Comparison of ENCODE assay signal across 20 cellular contexts in the genomic region with DNA sequence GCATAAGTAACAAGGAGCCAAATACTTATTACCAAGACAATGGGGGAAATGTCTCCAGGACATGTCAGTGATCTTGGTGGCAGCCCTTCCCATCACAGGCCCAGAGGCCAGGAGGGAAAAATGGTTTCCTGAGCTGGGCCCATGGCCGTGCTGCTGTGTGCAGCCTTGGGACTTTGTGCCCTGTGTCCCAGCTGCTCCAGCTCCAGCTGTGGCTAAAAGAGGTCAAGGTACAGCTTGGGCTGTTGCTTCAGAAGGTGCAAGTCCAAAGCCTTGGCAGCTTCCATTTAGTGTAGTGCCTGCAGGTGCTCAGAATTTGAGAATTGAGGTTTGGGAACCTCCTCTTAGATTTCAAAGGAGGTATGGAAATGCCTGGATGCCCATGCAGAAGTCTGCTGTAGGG.
A peak's percentile ranks its signal among the peaks of the same experiment; 100 is the strongest.
DNase-seq lines count a peak whose midpoint lies in the region; ATAC-seq, FAIRE-seq and TF ChIP-seq lines count a peak whose summit lies in the region.
"Had no signal": no experiment of that assay in that cellular context is flagged by ENCODE, and none has a peak within 500 bp of the region (broad histone marks: within the 10 kb centered on the region; RNA-seq: fewer than 3 reads in every experiment).

No MANE protein-coding gene starts in this region.

- H3K9ac ChIP-seq in liver (ENCODE audit: low read depth in 1 of 2, low read length in 2 of 2), result no peak overlapping the region
- H3K9ac ChIP-seq in endodermal cell (ENCODE audit: extremely low read depth, low read length, poor library complexity, severe bottlenecking), result no peak overlapping the region
- H3K9ac ChIP-seq: GM23248 had no signal

- H3K36me3 Mint-ChIP-seq in endodermal cell (ENCODE audit: low read depth), result peaks cover 12% of the 10 kb centered on the region
- no peaks in the 10 kb centered on the region for H3K36me3 Mint-ChIP-seq in stimulated activated memory B cell treated with anti-CD40 and anti-IgM and Interleukin-4, amounts not matched to agents 10 μg/mL and 1 μg/mL and 100 μg/mL, for 72 hours

- peak; percentile 67 for ATAC-seq in left colon
- no peak for ATAC-seq in stimulated activated memory B cell treated with anti-CD40 and anti-IgM and Interleukin-4, amounts not matched to agents 10 μg/mL and 1 μg/mL and 100 μg/mL, for 72 hours

- TF ChIP-seq CTCF in Peyer's patch (IDR thresholded peaks at IDR 0.05), result no peak
- TF ChIP-seq CTCF in liver (IDR thresholded peaks at IDR 0.05; ENCODE audit: low read depth, low read length, missing input control), result no peak
- TF ChIP-seq CTCF in endodermal cell (conservative IDR thresholded peaks at IDR 0.05), result no peak

- H3K4me1 Mint-ChIP-seq in endodermal cell, result peaks cover 12% of the 10 kb centered on the region
- no peaks in the 10 kb centered on the region for H3K4me1 Mint-ChIP-seq in stimulated activated memory B cell treated with anti-CD40 and anti-IgM and Interleukin-4, amounts not matched to agents 10 μg/mL and 1 μg/mL and 100 μg/mL, for 72 hours
- H3K4me1 Mint-ChIP-seq: CD4-positive, alpha-beta memory T cell had no signal

- peaks cover 4% of the 10 kb centered on the region for H3K27me3 Mint-ChIP-seq in endodermal cell (ENCODE audit: insufficient read depth)
- peaks cover 9% of the 10 kb centered on the region for H3K27me3 Mint-ChIP-seq in stimulated activated memory B cell treated with anti-CD40 and anti-IgM and Interleukin-4, amounts not matched to agents 10 μg/mL and 1 μg/mL and 100 μg/mL, for 72 hours
- H3K27me3 Mint-ChIP-seq: CD4-positive, alpha-beta memory T cell had no signal

- 45% methylated on average over 1 of the region's 1 CpG for WGBS in liver
- WGBS in small intestine, 3 donors, result 27 to 79% (median 31%) methylated on average over 1 of the region's 1 CpG
- 56 to 92% methylated on average over 1 of the region's 1 CpG for WGBS in endodermal cell (ENCODE audit: insufficient coverage in 1 of 2, insufficient read length in 1 of 2), 2 experiments

- no peak for FAIRE-seq in small intestine (lab: Jason Lieb, UNC)
- FAIRE-seq: GM12891, GM18507, H1 had no signal

- intact Hi-C loops in left colon (cut with DNase I, micrococcal nuclease), result no loop called here

- H3K27ac ChIP-seq in Peyer's patch, result peak overlapping the region in 1 of 4 donors; percentile 1
- no peak overlapping the region for H3K27ac ChIP-seq in liver (ENCODE audit: low read depth in 1 of 2, low read length in 2 of 2)
- H3K27ac ChIP-seq in small intestine (ENCODE audit: low read depth in 1 of 2, low read length in 1 of 2), result no peak overlapping the region
- no peak overlapping the region for H3K27ac ChIP-seq in endodermal cell (ENCODE audit: low read depth, low read length)
- H3K27ac ChIP-seq: GM23248 had no signal

- TF ChIP-seq POLR2A in Peyer's patch (IDR thresholded peaks at IDR 0.05), result no peak

- H3K27me3 ChIP-seq in Peyer's patch (no peaks in the 10 kb centered on the region), liver (ENCODE audit: control insufficient read depth in 4 of 4, insufficient read depth in 4 of 4, low read length in 3 of 4) (no peaks in the 10 kb centered on the region), small intestine (ENCODE audit: control insufficient read depth in 2 of 2, insufficient read depth in 2 of 2, low read length in 2 of 2) (no peaks in the 10 kb centered on the region), endodermal cell (ENCODE audit: control insufficient read depth, insufficient read depth, low read length, poor library complexity, severe bottlenecking) (no peaks in the 10 kb centered on the region)

- H3K4me1 ChIP-seq in Peyer's patch (no peaks in the 10 kb centered on the region), liver (ENCODE audit: control insufficient read depth in 4 of 4, insufficient read depth in 4 of 4, low read length in 3 of 4) (peaks cover 0 to 4% (median 0%) of the 10 kb centered on the region in 4 donors), small intestine (ENCODE audit: control insufficient read depth in 2 of 2, insufficient read depth in 1 of 2, low read depth in 1 of 2, low read length in 1 of 2) (no peaks in the 10 kb centered on the region), endodermal cell (ENCODE audit: control insufficient read depth, insufficient read depth, low read length) (peaks cover 4% of the 10 kb centered on the region)

- no peak overlapping the region for H3K4me3 Mint-ChIP-seq in endodermal cell
- H3K4me3 Mint-ChIP-seq in stimulated activated memory B cell treated with anti-CD40 and anti-IgM and Interleukin-4, amounts not matched to agents 10 μg/mL and 1 μg/mL and 100 μg/mL, for 72 hours, result no peak overlapping the region
- H3K4me3 Mint-ChIP-seq: CD4-positive, alpha-beta memory T cell had no signal

- H3K4me3 ChIP-seq in Peyer's patch (no peak overlapping the region), liver (ENCODE audit: low read depth in 1 of 3, low read length in 3 of 3) (no peak overlapping the region), small intestine (ENCODE audit: low read depth in 1 of 2, low read length in 2 of 2) (no peak overlapping the region), endodermal cell (ENCODE audit: low read length) (no peak overlapping the region)
- H3K4me3 ChIP-seq: GM23248 had no signal

- no peak overlapping the region for H3K27ac Mint-ChIP-seq in endodermal cell
- H3K27ac Mint-ChIP-seq in stimulated activated memory B cell treated with anti-CD40 and anti-IgM and Interleukin-4, amounts not matched to agents 10 μg/mL and 1 μg/mL and 100 μg/mL, for 72 hours, result no peak overlapping the region
- H3K27ac Mint-ChIP-seq: CD4-positive, alpha-beta memory T cell had no signal

- H3K9me3 Mint-ChIP-seq in endodermal cell, result peaks cover 46% of the 10 kb centered on the region
- peaks cover 6% of the 10 kb centered on the region for H3K9me3 Mint-ChIP-seq in stimulated activated memory B cell treated with anti-CD40 and anti-IgM and Interleukin-4, amounts not matched to agents 10 μg/mL and 1 μg/mL and 100 μg/mL, for 72 hours

- H3K9me3 ChIP-seq in Peyer's patch (peaks cover 0 to 3% (median 0%) of the 10 kb centered on the region in 4 donors), liver (ENCODE audit: control insufficient read depth in 4 of 4, low read length in 3 of 4) (peaks cover 0 to 1% (median 0%) of the 10 kb centered on the region in 4 donors), small intestine (ENCODE audit: control insufficient read depth, low read depth) (no peaks in the 10 kb centered on the region), endodermal cell (ENCODE audit: control insufficient read depth, low read length) (peaks cover 21% of the 10 kb centered on the region)

- TF ChIP-seq RAD21 in liver (IDR thresholded peaks at IDR 0.05), result no peak

- peak in 2 of 3 donors; percentile 49 to 52 for DNase-seq in Peyer's patch
- DNase-seq in left colon, result peak in 1 of 2 donors; percentile 13
- DNase-seq in small intestine, result peak; percentile 76
- DNase-seq in activated naive CD4-positive, alpha-beta T cell (lab: John Stamatoyannopoulos, UW), result no peak
- DNase-seq in endodermal cell, result no peak
- DNase-seq: C1 segment of cervical spinal cord; Calu3; CD4-positive, alpha-beta memory T cell; COR-L47; DMS53; DMS79 treated with DMSO at 0.1 percent for 48 hours; GF-D8; GM23248; H7; HCEC 1CT had no signal

- H3K36me3 ChIP-seq in Peyer's patch, result no peaks in the 10 kb centered on the region
- H3K36me3 ChIP-seq in liver (ENCODE audit: control insufficient read depth in 4 of 4, insufficient read depth in 3 of 4, low read depth in 1 of 4, low read length in 3 of 4), result no peaks in the 10 kb centered on the region
- no peaks in the 10 kb centered on the region for H3K36me3 ChIP-seq in small intestine (ENCODE audit: control insufficient read depth in 2 of 2, insufficient read depth in 2 of 2, low read length in 2 of 2)
- H3K36me3 ChIP-seq in endodermal cell (ENCODE audit: control insufficient read depth, insufficient read depth, low read length), result no peaks in the 10 kb centered on the region

TF ChIP-seq in liver, 16 proteins besides CTCF, POLR2A, EP300 and RAD21:
- TF ChIP-seq EGR1 (IDR thresholded peaks at IDR 0.05; ENCODE audit: low read depth in 2 of 2) (no peak), SP1 (IDR thresholded peaks at IDR 0.05) (peak; percentile 52), HNF4A (conservative IDR thresholded peaks at IDR 0.05) (peak; percentile 88 to 89), HNF4G (IDR thresholded peaks at IDR 0.05) (peak; percentile 63)

Comparison
In these comparisons a context has a peak if more than half of its experiments do, and no peak if none do; other contexts are left out.
1. DNase-seq: peak in Peyer's patch (2 of 3) and small intestine (single experiment); none in activated naive CD4-positive, alpha-beta T cell (0 of 4) and endodermal cell (single experiment).